Comparison of ENCODE assay signal across 1 cellular context in genomic region chr5:140926903-140927573, GRCh38.
TF ChIP-seq lines count a peak whose summit lies in the region.

No MANE protein-coding gene starts in this region.

TF ChIP-seq in H1, 55 proteins besides CTCF, POLR2A, EP300 and RAD21:
- TF ChIP-seq EZH2 (IDR thresholded peaks at IDR 0.05; ENCODE audit: low read depth, low read length, severe bottlenecking) = no peak
- TF ChIP-seq SAP30 (IDR thresholded peaks at IDR 0.05; ENCODE audit: insufficient read depth, insufficient replicate concordance, low read length) = peak; percentile 74
- no peak for TF ChIP-seq JUND (IDR thresholded peaks at IDR 0.05; ENCODE audit: low read length)
- TF ChIP-seq NRF1 (IDR thresholded peaks at IDR 0.05; ENCODE audit: low read depth, low read length) = no peak
- TF ChIP-seq BACH1 (IDR thresholded peaks at IDR 0.05; ENCODE audit: low read length) = peak; percentile 51; the same call in 1 of the 2 replicates
- TF ChIP-seq USF2 (IDR thresholded peaks at IDR 0.05; ENCODE audit: low read length) = peak; percentile 9; the same call in 1 of the 2 replicates
- 0 out of 4 replicates have a peak, but pooled peaks of 1 of the 2 experiments have one; percentile 23 for TF ChIP-seq SIN3A (conservative IDR thresholded peaks at IDR 0.05 in 1 of 2, IDR thresholded peaks at IDR 0.05 in 1 of 2; ENCODE audit: low read depth in 1 of 2, low read length in 2 of 2)
- TF ChIP-seq E2F6 (IDR thresholded peaks at IDR 0.05) = 0 out of 2 replicates have a peak, but pooled peaks have one; percentile 21
- peak; percentile 17 for TF ChIP-seq ASH2L (IDR thresholded peaks at IDR 0.05; ENCODE audit: low read length)
- no peak for TF ChIP-seq JUN (IDR thresholded peaks at IDR 0.05; ENCODE audit: low read depth, low read length)
- TF ChIP-seq ZNF274 (IDR thresholded peaks at IDR 0.05; ENCODE audit: borderline replicate concordance, extremely low read depth, low read length) = no peak
- TF ChIP-seq POU5F1 (IDR thresholded peaks at IDR 0.05; ENCODE audit: low read depth, low read length) = no peak
- TF ChIP-seq SP1 (IDR thresholded peaks at IDR 0.05; ENCODE audit: low read depth, low read length) = no peak
- TF ChIP-seq KDM5A (IDR thresholded peaks at IDR 0.05; ENCODE audit: low read length) = no peak
- TF ChIP-seq PHF8 (conservative IDR thresholded peaks at IDR 0.05; ENCODE audit: low read depth, low read length) = no peak
- peak; percentile 25; the same call in 1 of the 2 replicates for TF ChIP-seq SUZ12 (IDR thresholded peaks at IDR 0.05; ENCODE audit: low read length)
- TF ChIP-seq MAFK (IDR thresholded peaks at IDR 0.05; ENCODE audit: low read depth, low read length) = no peak; the same call in 1 of the 2 replicates
- no peak for TF ChIP-seq HDAC6 (IDR thresholded peaks at IDR 0.05; ENCODE audit: low read depth, low read length)
- no peak for TF ChIP-seq YY1 (IDR thresholded peaks at IDR 0.05; ENCODE audit: low read depth, low read length)
- peak; percentile 36; the same call in 1 of the 2 replicates for TF ChIP-seq MAX (IDR thresholded peaks at IDR 0.05)
- peak; percentile 57 for TF ChIP-seq KDM4A (IDR thresholded peaks at IDR 0.05; ENCODE audit: low read depth, low read length, severe bottlenecking)
- TF ChIP-seq ATF3 (IDR thresholded peaks at IDR 0.05; ENCODE audit: insufficient read depth, low read depth, low read length) = no peak
- no peak; the same call in 1 of the 2 replicates for TF ChIP-seq TBP (IDR thresholded peaks at IDR 0.05; ENCODE audit: low read depth, low read length)
- no peak for TF ChIP-seq ATF2 (IDR thresholded peaks at IDR 0.05; ENCODE audit: low read length)
- no peak for TF ChIP-seq CREB1 (IDR thresholded peaks at IDR 0.05)
- TF ChIP-seq HDAC2 (IDR thresholded peaks at IDR 0.05; ENCODE audit: borderline replicate concordance in 1 of 2, low read depth in 2 of 2, low read length in 2 of 2) = no peak
- TF ChIP-seq TEAD4 (IDR thresholded peaks at IDR 0.05; ENCODE audit: low read depth, low read length) = no peak
- no peak for TF ChIP-seq CBX5 (IDR thresholded peaks at IDR 0.05; ENCODE audit: low read depth, low read length)
- TF ChIP-seq BCL11A (IDR thresholded peaks at IDR 0.05; ENCODE audit: low read depth in 2 of 2, low read length in 2 of 2) = no peak
